In genomic region chr9:75102177-75102790, GRCh38 we compare ENCODE assay signal across 16 cellular contexts. TPM values are rescaled to one million over a fixed set of nuclear protein-coding genes. Genes with fewer than 3 reads are reported as not detected.
DNase-seq lines count a peak whose midpoint lies in the region; ATAC-seq and TF ChIP-seq lines count a peak whose summit lies in the region.
"Had no signal": no experiment of that assay in that cellular context is flagged by ENCODE, and none has a peak within 500 bp of the region (broad histone marks: within the 10 kb centered on the region; RNA-seq: fewer than 3 reads in every experiment).

No MANE protein-coding gene starts in this region.

- no peak for TF ChIP-seq EP300 in sigmoid colon (IDR thresholded peaks at IDR 0.05)

- peak overlapping the region in 1 of 2 donors; percentile 47 for H3K4me3 Mint-ChIP-seq in activated T-cell treated with anti-CD3 and anti-CD28 coated beads, Interleukin-2, amount 50 U/mL, for 72 hours
- H3K4me3 Mint-ChIP-seq in T-helper 17 cell (peak overlapping the region; percentile 21), MCF 10A (ENCODE audit: unreplicated experiment) (no peak overlapping the region)
- H3K4me3 Mint-ChIP-seq in effector memory CD8-positive, alpha-beta T cell: peak overlapping the region; percentile 10 to 66
- H3K4me3 Mint-ChIP-seq in stimulated activated effector memory CD8-positive, alpha-beta T cell treated with anti-CD3 and anti-CD28 coated beads, Interleukin-12 subunit alpha, Interleukin-12 subunit beta, amount 100 ng/mL, for 72 hours: peak overlapping the region; percentile 40
- H3K4me3 Mint-ChIP-seq: HFFc6 had no signal

- H3K27me3 ChIP-seq in foreskin keratinocyte (no peaks in the 10 kb centered on the region), sigmoid colon (no peaks in the 10 kb centered on the region)

- intact Hi-C loops in sigmoid colon (cut with DNase I): no loop called here
- intact Hi-C loops in MCF 10A (cut with micrococcal nuclease): no loop called here

- no peaks in the 10 kb centered on the region for H3K4me1 ChIP-seq in foreskin keratinocyte
- peaks cover 0 to 6% (median 0%) of the 10 kb centered on the region in 4 donors for H3K4me1 ChIP-seq in sigmoid colon

- POLR2A ChIA-PET in MCF 10A (lab: Yijun Ruan, JAX): interaction anchor here (0.6 to 7.0 kb wide), 2 partner anchors 12 to 14 kb away, joined by 4 to 48 read pairs; partner anchors contain the start of genes NMRK1 and OSTF1

- no peaks in the 10 kb centered on the region for H3K9me3 Mint-ChIP-seq in activated T-cell treated with anti-CD3 and anti-CD28 coated beads, Interleukin-2, amount 50 U/mL, for 72 hours
- H3K9me3 Mint-ChIP-seq in effector memory CD8-positive, alpha-beta T cell: no peaks in the 10 kb centered on the region
- H3K9me3 Mint-ChIP-seq in stimulated activated effector memory CD8-positive, alpha-beta T cell treated with anti-CD3 and anti-CD28 coated beads, Interleukin-12 subunit alpha, Interleukin-12 subunit beta, amount 100 ng/mL, for 72 hours: no peaks in the 10 kb centered on the region
- H3K9me3 Mint-ChIP-seq in MCF 10A (ENCODE audit: unreplicated experiment): no peaks in the 10 kb centered on the region
- H3K9me3 Mint-ChIP-seq: HFFc6 had no signal

- H3K27ac Mint-ChIP-seq in activated T-cell treated with anti-CD3 and anti-CD28 coated beads, Interleukin-2, amount 50 U/mL, for 72 hours: peak overlapping the region; percentile 90
- H3K27ac Mint-ChIP-seq in T-helper 17 cell (peak overlapping the region; percentile 93), MCF 10A (ENCODE audit: low read depth, unreplicated experiment) (no peak overlapping the region)
- H3K27ac Mint-ChIP-seq in effector memory CD8-positive, alpha-beta T cell: peak overlapping the region; percentile 78 to 94
- H3K27ac Mint-ChIP-seq in stimulated activated effector memory CD8-positive, alpha-beta T cell treated with anti-CD3 and anti-CD28 coated beads, Interleukin-12 subunit alpha, Interleukin-12 subunit beta, amount 100 ng/mL, for 72 hours: peak overlapping the region; percentile 83

- no peak overlapping the region for H3K27ac ChIP-seq in foreskin keratinocyte
- H3K27ac ChIP-seq in sigmoid colon: no peak overlapping the region
- H3K27ac ChIP-seq: HL-60 had no signal

- no TSS peak for BruUV-seq in MCF 10A (replicated peaks; lab: Mats Ljungman, UMichigan)

- H3K36me3 ChIP-seq in sigmoid colon: no peaks in the 10 kb centered on the region

- TF ChIP-seq CTCF in foreskin keratinocyte (conservative IDR thresholded peaks at IDR 0.05) (no peak), sigmoid colon (IDR thresholded peaks at IDR 0.05) (no peak), MCF 10A (IDR thresholded peaks at IDR 0.05; ENCODE audit: unreplicated experiment) (no peak)

- 91 to 93% methylated on average over 7 of the region's 7 CpGs for WGBS in sigmoid colon, 2 donors

- ATAC-seq in activated T-cell treated with anti-CD3 and anti-CD28 coated beads, Interleukin-2, amount 50 U/mL, for 72 hours (replicated peaks in 1 of 2): no peak
- no peak for ATAC-seq in T-helper 17 cell
- ATAC-seq in effector memory CD8-positive, alpha-beta T cell (replicated peaks): peak; percentile 43
- peak; percentile 70 for ATAC-seq in stimulated activated effector memory CD8-positive, alpha-beta T cell treated with anti-CD3 and anti-CD28 coated beads, Interleukin-12 subunit alpha, Interleukin-12 subunit beta, amount 100 ng/mL, for 72 hours
- no peak for ATAC-seq in foreskin keratinocyte

- H3K4me1 Mint-ChIP-seq in activated T-cell treated with anti-CD3 and anti-CD28 coated beads, Interleukin-2, amount 50 U/mL, for 72 hours (ENCODE audit: low read depth): peaks cover 32% of the 10 kb centered on the region
- peaks cover 54% of the 10 kb centered on the region for H3K4me1 Mint-ChIP-seq in T-helper 17 cell
- peaks cover 58 to 59% of the 10 kb centered on the region in 2 donors for H3K4me1 Mint-ChIP-seq in effector memory CD8-positive, alpha-beta T cell (ENCODE audit: low read depth in 2 of 2)
- peaks cover 73% of the 10 kb centered on the region for H3K4me1 Mint-ChIP-seq in stimulated activated effector memory CD8-positive, alpha-beta T cell treated with anti-CD3 and anti-CD28 coated beads, Interleukin-12 subunit alpha, Interleukin-12 subunit beta, amount 100 ng/mL, for 72 hours
- H3K4me1 Mint-ChIP-seq in MCF 10A (ENCODE audit: insufficient read depth, unreplicated experiment): no peaks in the 10 kb centered on the region

- H3K4me3 ChIP-seq in sigmoid colon: no peak overlapping the region

- CTCF ChIA-PET in MCF 10A (lab: Yijun Ruan, JAX): interaction anchor here (1.3 kb wide), 1 partner anchor 83 kb away, joined by 4 read pairs; no protein-coding TSS in a partner anchor

- DNase-seq in activated T-cell treated with anti-CD3 and anti-CD28 coated beads, Interleukin-2, amount 50 U/mL, for 72 hours: no peak
- no peak for DNase-seq in activated T-cell treated with anti-CD3 and anti-CD28 coated beads, Interleukin-2, amount 50 U/mL, for 48 hours
- no peak for DNase-seq in T-helper 17 cell
- no peak for DNase-seq in effector memory CD8-positive, alpha-beta T cell
- DNase-seq in stimulated activated effector memory CD8-positive, alpha-beta T cell treated with anti-CD3 and anti-CD28 coated beads, Interleukin-12 subunit alpha, Interleukin-12 subunit beta, amount 100 ng/mL, for 72 hours (ENCODE audit: low spot score in 2 of 2): no peak
- DNase-seq in foreskin keratinocyte: no peak
- DNase-seq in sigmoid colon: no peak
- no peak for DNase-seq in MCF 10A (ENCODE audit: unreplicated experiment)
- DNase-seq: AML-193, GF-D8, HFFc6, NCI-H1436, NCI-H345, NCI-H526 treated with DMSO at 0.1 percent for 48 hours, RPMI8226 had no signal

- TF ChIP-seq POLR2A in sigmoid colon (IDR thresholded peaks at IDR 0.05): no peak

- no peaks in the 10 kb centered on the region for H3K9me3 ChIP-seq in T-helper 17 cell (ENCODE audit: control insufficient read depth, low read length, poor library complexity, severe bottlenecking)
- no peaks in the 10 kb centered on the region for H3K9me3 ChIP-seq in sigmoid colon

- no peaks in the 10 kb centered on the region for H3K27me3 Mint-ChIP-seq in activated T-cell treated with anti-CD3 and anti-CD28 coated beads, Interleukin-2, amount 50 U/mL, for 72 hours (ENCODE audit: low read depth)
- H3K27me3 Mint-ChIP-seq in T-helper 17 cell (no peaks in the 10 kb centered on the region), MCF 10A (ENCODE audit: insufficient read depth, unreplicated experiment) (no peaks in the 10 kb centered on the region)
- H3K27me3 Mint-ChIP-seq in effector memory CD8-positive, alpha-beta T cell: no peaks in the 10 kb centered on the region

- H3K36me3 Mint-ChIP-seq in activated T-cell treated with anti-CD3 and anti-CD28 coated beads, Interleukin-2, amount 50 U/mL, for 72 hours (ENCODE audit: insufficient read depth in 2 of 2): peaks cover 2 to 3% of the 10 kb centered on the region in 2 donors
- peaks cover 5% of the 10 kb centered on the region for H3K36me3 Mint-ChIP-seq in T-helper 17 cell (ENCODE audit: low read depth)
- peaks cover 17% of the 10 kb centered on the region for H3K36me3 Mint-ChIP-seq in effector memory CD8-positive, alpha-beta T cell (ENCODE audit: insufficient read depth)
- peaks cover 83% of the 10 kb centered on the region for H3K36me3 Mint-ChIP-seq in stimulated activated effector memory CD8-positive, alpha-beta T cell treated with anti-CD3 and anti-CD28 coated beads, Interleukin-12 subunit alpha, Interleukin-12 subunit beta, amount 100 ng/mL, for 72 hours
- H3K36me3 Mint-ChIP-seq in MCF 10A (ENCODE audit: insufficient read depth, unreplicated experiment): peaks cover 11% of the 10 kb centered on the region

RNA-seq across cellular contexts. Expression of gene OSTF1, which starts 14.0 kb away (rescaled TPM):
- 100 to 1,000 TPM in 1 of 2 donors, 10 to 100 TPM in 1; 71.9 to 109 TPM for total RNA-seq in activated T-cell treated with anti-CD3 and anti-CD28 coated beads, Interleukin-2, amount 50 U/mL, for 72 hours
- total RNA-seq in T-helper 17 cell: 10 to 100 TPM; 85.2 to 95.1 TPM
- total RNA-seq in foreskin keratinocyte: 48.1 and 50.0 TPM in 2 replicates
- polyA plus RNA-seq in foreskin keratinocyte: 38.7 and 43.8 TPM in 2 replicates
- total RNA-seq in sigmoid colon: 10 to 100 TPM; 11.0 to 20.7 (median 17.2) TPM
- polyA plus RNA-seq in sigmoid colon: 100 to 1,000 TPM in 1 of 3 donors, 10 to 100 TPM in 2; 55.1 to 105 (median 66.1) TPM
- total RNA-seq in MCF 10A (2022): 18.3 and 21.1 TPM in 2 replicates

RNA-seq across cellular contexts. Expression of gene NMRK1, which starts 14.3 kb away (rescaled TPM):
- 10 to 100 TPM; 41.0 to 59.3 TPM for total RNA-seq in activated T-cell treated with anti-CD3 and anti-CD28 coated beads, Interleukin-2, amount 50 U/mL, for 72 hours
- total RNA-seq in T-helper 17 cell (10 to 100 TPM; 56.7 to 70.0 TPM), foreskin keratinocyte (18.5 and 20.3 TPM in 2 replicates), sigmoid colon (10 to 100 TPM in 2 of 4 donors, 1 to 10 TPM in 2; 5.6 to 27.5 (median 10.3) TPM), MCF 10A (2022) (24.6 and 35.5 TPM in 2 replicates)
- polyA plus RNA-seq in foreskin keratinocyte (21.5 and 22.5 TPM in 2 replicates), sigmoid colon (10 to 100 TPM; 21.0 to 53.9 (median 38.4) TPM)

Comparison
In these comparisons a context has a peak if more than half of its experiments do, and no peak if none do; other contexts are left out.
1. ATAC-seq: peak in effector memory CD8-positive, alpha-beta T cell (single experiment) and stimulated activated effector memory CD8-positive, alpha-beta T cell treated with anti-CD3 and anti-CD28 coated beads, Interleukin-12 subunit alpha, Interleukin-12 subunit beta, amount 100 ng/mL, for 72 hours (single experiment); none in activated T-cell treated with anti-CD3 and anti-CD28 coated beads, Interleukin-2, amount 50 U/mL, for 72 hours (0 of 2), T-helper 17 cell (single experiment) and foreskin keratinocyte (single experiment).